8 cellular contexts compared by ENCODE assay signal in genomic region chr12:100348657-100349454, GRCh38. TPM values are rescaled to one million over a fixed set of nuclear protein-coding genes. Genes with fewer than 3 reads are reported as not detected.
DNase-seq lines count a peak whose midpoint lies in the region; ATAC-seq and FAIRE-seq lines count a peak whose summit lies in the region.

No MANE protein-coding gene starts in this region.

- no peak overlapping the region for H3K4me3 Mint-ChIP-seq in activated CD4-positive, alpha-beta memory T cell treated with anti-CD3 and anti-CD28 coated beads for 36 hours
- no peak overlapping the region for H3K4me3 Mint-ChIP-seq in activated T-helper 2 cell treated with anti-CD3 and anti-CD28 coated beads, Interferon-gamma antibody, Interleukin-2, Interleukin-4, amounts not matched to agents 10 μg/mL and 5 μg/mL and 100 μg/mL, durations not matched to agents 14 hours and 24 hours and 36 hours (ENCODE audit: low read depth)

- peak; percentile 46 for FAIRE-seq in endometrium (lab: Jason Lieb, UNC)

- H3K4me1 Mint-ChIP-seq in activated CD4-positive, alpha-beta memory T cell treated with anti-CD3 and anti-CD28 coated beads for 36 hours (ENCODE audit: low read depth), result no peaks in the 10 kb centered on the region
- H3K4me1 Mint-ChIP-seq in activated T-helper 2 cell treated with anti-CD3 and anti-CD28 coated beads, Interferon-gamma antibody, Interleukin-2, Interleukin-4, amounts not matched to agents 10 μg/mL and 5 μg/mL and 100 μg/mL, durations not matched to agents 14 hours and 24 hours and 36 hours (ENCODE audit: low read depth), result no peaks in the 10 kb centered on the region

- DNase-seq in NCI-H524 (lab: John Stamatoyannopoulos, UW), result peak; percentile 1 to 40
- DNase-seq in NCI-H524 treated with DMSO at 0.1 percent for 48 hours (lab: John Stamatoyannopoulos, UW), result no peak
- DNase-seq in NCI-H460 (ENCODE audit: extremely low read depth, low read depth), result peak; percentile 41
- peak; percentile 58 for DNase-seq in renal cortical epithelial cell (ENCODE audit: low read depth)
- no peak for DNase-seq in activated CD4-positive, alpha-beta memory T cell treated with anti-CD3 and anti-CD28 coated beads for 36 hours
- no peak for DNase-seq in activated T-helper 2 cell treated with anti-CD3 and anti-CD28 coated beads, Interferon-gamma antibody, Interleukin-2, Interleukin-4, amounts not matched to agents 10 μg/mL and 5 μg/mL and 100 μg/mL, durations not matched to agents 14 hours and 24 hours and 36 hours (ENCODE audit: low spot score)

- POLR2A ChIA-PET in activated CD4-positive, alpha-beta memory T cell treated with anti-CD3 and anti-CD28 coated beads for 36 hours (lab: Charles Lee), result no interaction called here

- ATAC-seq in GM21390 (IDR thresholded peaks at IDR 0.05; ENCODE audit: unreplicated experiment), result no peak

- no peak overlapping the region for H3K27ac Mint-ChIP-seq in activated CD4-positive, alpha-beta memory T cell treated with anti-CD3 and anti-CD28 coated beads for 36 hours
- H3K27ac Mint-ChIP-seq in activated T-helper 2 cell treated with anti-CD3 and anti-CD28 coated beads, Interferon-gamma antibody, Interleukin-2, Interleukin-4, amounts not matched to agents 10 μg/mL and 5 μg/mL and 100 μg/mL, durations not matched to agents 14 hours and 24 hours and 36 hours, result no peak overlapping the region

- intact Hi-C loops in activated CD4-positive, alpha-beta memory T cell treated with anti-CD3 and anti-CD28 coated beads for 36 hours (cut with micrococcal nuclease), result loop anchor here (2.0 kb wide), 1 partner anchor 206 kb away; no protein-coding TSS in a partner anchor
- intact Hi-C loops in activated T-helper 2 cell treated with anti-CD3 and anti-CD28 coated beads, Interferon-gamma antibody, Interleukin-2, Interleukin-4, amounts not matched to agents 10 μg/mL and 5 μg/mL and 100 μg/mL, durations not matched to agents 14 hours and 24 hours and 36 hours (cut with micrococcal nuclease), result no loop called here

- no peaks in the 10 kb centered on the region for H3K9me3 Mint-ChIP-seq in activated CD4-positive, alpha-beta memory T cell treated with anti-CD3 and anti-CD28 coated beads for 36 hours
- H3K9me3 Mint-ChIP-seq in activated T-helper 2 cell treated with anti-CD3 and anti-CD28 coated beads, Interferon-gamma antibody, Interleukin-2, Interleukin-4, amounts not matched to agents 10 μg/mL and 5 μg/mL and 100 μg/mL, durations not matched to agents 14 hours and 24 hours and 36 hours, result no peaks in the 10 kb centered on the region

- H3K27me3 Mint-ChIP-seq in activated CD4-positive, alpha-beta memory T cell treated with anti-CD3 and anti-CD28 coated beads for 36 hours, result peaks cover 4% of the 10 kb centered on the region
- H3K27me3 Mint-ChIP-seq in activated T-helper 2 cell treated with anti-CD3 and anti-CD28 coated beads, Interferon-gamma antibody, Interleukin-2, Interleukin-4, amounts not matched to agents 10 μg/mL and 5 μg/mL and 100 μg/mL, durations not matched to agents 14 hours and 24 hours and 36 hours (ENCODE audit: low read depth), result peaks cover 12% of the 10 kb centered on the region

- CTCF ChIA-PET in activated CD4-positive, alpha-beta memory T cell treated with anti-CD3 and anti-CD28 coated beads for 36 hours (lab: Charles Lee), result interaction anchor here (0.7 to 1.1 kb wide), 4 partner anchors 114 to 392 kb away, joined by 3 to 5 read pairs (median 4); no protein-coding TSS in a partner anchor

- H3K36me3 Mint-ChIP-seq in activated CD4-positive, alpha-beta memory T cell treated with anti-CD3 and anti-CD28 coated beads for 36 hours, result no peaks in the 10 kb centered on the region
- H3K36me3 Mint-ChIP-seq in activated T-helper 2 cell treated with anti-CD3 and anti-CD28 coated beads, Interferon-gamma antibody, Interleukin-2, Interleukin-4, amounts not matched to agents 10 μg/mL and 5 μg/mL and 100 μg/mL, durations not matched to agents 14 hours and 24 hours and 36 hours (ENCODE audit: low read depth), result no peaks in the 10 kb centered on the region

RNA-seq across cellular contexts. Expression of gene SLC17A8, which starts 8.0 kb away (rescaled TPM):
- not detected in 2 replicates for total RNA-seq in NCI-H460 (2014; rRNA removed; shearing (Covaris generic))
- not detected in 2 replicates for polyA plus RNA-seq in NCI-H460 (2014; cell fraction: nucleus; rRNA removed)
- total RNA-seq in renal cortical epithelial cell, result under 0.01 and 0.30 TPM in 2 replicates
- total RNA-seq in activated CD4-positive, alpha-beta memory T cell treated with anti-CD3 and anti-CD28 coated beads for 36 hours, result not detected
- total RNA-seq in activated T-helper 2 cell treated with anti-CD3 and anti-CD28 coated beads, Interferon-gamma antibody, Interleukin-2, Interleukin-4, amounts not matched to agents 10 μg/mL and 5 μg/mL and 100 μg/mL, durations not matched to agents 14 hours and 24 hours and 36 hours, result not detected in 2 replicates

Comparison
In these comparisons a context has a peak if more than half of its experiments do, and no peak if none do; other contexts are left out.
1. DNase-seq: peak in NCI-H524 (2 of 2), NCI-H460 (single experiment) and renal cortical epithelial cell (single experiment); none in NCI-H524 treated with DMSO at 0.1 percent for 48 hours (single experiment), activated CD4-positive, alpha-beta memory T cell treated with anti-CD3 and anti-CD28 coated beads for 36 hours (single experiment) and activated T-helper 2 cell treated with anti-CD3 and anti-CD28 coated beads, Interferon-gamma antibody, Interleukin-2, Interleukin-4, amounts not matched to agents 10 μg/mL and 5 μg/mL and 100 μg/mL, durations not matched to agents 14 hours and 24 hours and 36 hours (single experiment).